22 cellular contexts compared by ENCODE assay signal in the genomic region with DNA sequence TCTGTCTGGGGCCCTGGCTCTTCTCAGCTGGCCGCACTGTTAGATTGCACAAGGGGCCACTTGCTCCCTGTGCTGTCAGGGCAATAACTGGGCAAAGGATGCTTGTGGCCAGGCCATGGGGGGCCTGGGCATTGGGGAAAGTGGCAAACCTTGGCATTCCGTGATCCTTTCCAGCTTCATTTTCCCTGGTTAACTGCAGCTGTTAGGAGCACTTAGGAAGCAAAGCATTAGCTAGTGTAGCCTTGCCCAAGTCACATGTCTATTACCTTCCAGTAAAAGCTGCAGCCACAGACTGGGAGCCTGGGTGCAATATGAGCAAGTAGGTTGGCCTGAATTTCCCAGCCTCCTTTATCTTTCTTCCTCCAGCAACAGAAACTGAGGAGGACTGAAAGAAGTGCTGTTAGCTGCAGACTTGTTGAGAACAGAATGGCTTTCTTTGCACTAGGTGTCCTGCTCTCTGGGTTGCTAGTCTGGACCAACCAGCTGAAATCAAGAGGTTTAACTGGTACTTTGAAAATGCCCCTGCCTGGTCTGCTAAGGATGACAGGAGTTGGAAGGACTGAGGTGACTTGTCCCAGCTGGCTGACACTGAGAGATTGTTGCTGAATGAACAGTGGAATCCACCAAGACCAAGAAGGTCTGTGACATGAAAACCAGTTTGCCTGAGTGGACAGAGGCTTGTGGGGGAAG.
"Had no signal": no experiment of that assay in that cellular context is flagged by ENCODE, and none has a peak within 500 bp of the region (broad histone marks: within the 10 kb centered on the region; RNA-seq: fewer than 3 reads in every experiment).

No MANE protein-coding gene starts in this region.

- H3K4me1 Mint-ChIP-seq: activated naive CD4-positive, alpha-beta T cell treated with anti-CD3 and anti-CD28 coated beads, Interleukin-2, amount 50 U/mL, for 24 hours; nephron progenitor cell; T-helper 17 cell had no signal

- H3K4me3 Mint-ChIP-seq: activated CD4-positive, alpha-beta memory T cell treated with anti-CD3 and anti-CD28 coated beads, Interleukin-2, amount 10 ng/mL, durations not matched to agents 7 days and 5 days; activated CD4-positive, alpha-beta T cell treated with anti-CD3 and anti-CD28 coated beads, Interleukin-2, amount 10 ng/mL, durations not matched to agents 24 days and 14 days; activated naive CD4-positive, alpha-beta T cell treated with anti-CD3 and anti-CD28 coated beads, Interleukin-2, amount 50 U/mL, for 24 hours; activated T-helper 1 cell treated with anti-CD3 and anti-CD28 coated beads, Interleukin-12 subunit alpha, Interleukin-12 subunit beta, Interleukin-2, Interleukin-4 antibody, amounts not matched to agents 30 ng/mL and 10 ng/mL and 1 ng/mL, durations not matched to agents 14 hours and 24 hours and 36 hours; nephron progenitor cell; T-helper 17 cell had no signal

- H3K27me3 Mint-ChIP-seq: activated CD4-positive, alpha-beta memory T cell treated with anti-CD3 and anti-CD28 coated beads, Interleukin-2, amount 10 ng/mL, durations not matched to agents 7 days and 5 days had no signal

- H3K9me3 ChIP-seq: ascending aorta, left ventricle myocardium inferior, testis, uterus had no signal

- H3K36me3 ChIP-seq: ascending aorta, brain microvascular endothelial cell, left ventricle myocardium inferior, uterus had no signal

- H3K4me1 ChIP-seq: ascending aorta, left ventricle myocardium inferior, testis, uterus had no signal

- H3K27ac Mint-ChIP-seq: activated CD4-positive, alpha-beta memory T cell treated with anti-CD3 and anti-CD28 coated beads, Interleukin-2, amount 10 ng/mL, durations not matched to agents 7 days and 5 days; activated CD4-positive, alpha-beta T cell treated with anti-CD3 and anti-CD28 coated beads, Interleukin-2, amount 10 ng/mL, durations not matched to agents 24 days and 14 days; activated naive CD4-positive, alpha-beta T cell treated with anti-CD3 and anti-CD28 coated beads, Interleukin-2, amount 50 U/mL, for 24 hours; activated T-helper 1 cell treated with anti-CD3 and anti-CD28 coated beads, Interleukin-12 subunit alpha, Interleukin-12 subunit beta, Interleukin-2, Interleukin-4 antibody, amounts not matched to agents 30 ng/mL and 10 ng/mL and 1 ng/mL, durations not matched to agents 14 hours and 24 hours and 36 hours; nephron progenitor cell; T-helper 17 cell had no signal

- H3K9me3 Mint-ChIP-seq: activated naive CD4-positive, alpha-beta T cell treated with anti-CD3 and anti-CD28 coated beads, Interleukin-2, amount 50 U/mL, for 24 hours had no signal

- H3K27ac ChIP-seq: ascending aorta, brain microvascular endothelial cell, left ventricle myocardium inferior, testis, uterus, VCaP had no signal

- H3K27me3 ChIP-seq: ascending aorta, brain microvascular endothelial cell, testis, uterus had no signal

- H3K36me3 Mint-ChIP-seq: activated naive CD4-positive, alpha-beta T cell treated with anti-CD3 and anti-CD28 coated beads, Interleukin-2, amount 50 U/mL, for 24 hours had no signal

- H3K4me2 ChIP-seq: smooth muscle cell had no signal

- DNase-seq: activated CD4-positive, alpha-beta memory T cell treated with anti-CD3 and anti-CD28 coated beads, Interleukin-2, amount 10 ng/mL, durations not matched to agents 7 days and 5 days; activated CD4-positive, alpha-beta T cell treated with anti-CD3 and anti-CD28 coated beads, Interleukin-2, amount 10 ng/mL, durations not matched to agents 24 days and 14 days; activated gamma-delta T cell; brain microvascular endothelial cell; central memory CD4-positive, alpha-beta T cell; effector memory CD4-positive, alpha-beta T cell; hippocampal formation; left ventricle myocardium inferior; midbrain; nephron progenitor cell; occipital lobe; posterior cingulate gyrus; stimulated activated CD4-positive, alpha-beta T cell treated with anti-CD3 and anti-CD28 coated beads, Interleukin-15, amount 100 ng/mL, for 24 hours; stimulated activated naive CD4-positive, alpha-beta T cell; T-helper 17 cell; testis; uterus had no signal

- H3K4me3 ChIP-seq: ascending aorta, left ventricle myocardium inferior, smooth muscle cell, testis, uterus had no signal
